ENCODE assay signal across 27 cellular contexts in genomic region chr14:56175773-56176172, GRCh38.
"Had no signal": no experiment of that assay in that cellular context is flagged by ENCODE, and none has a peak within 500 bp of the region (broad histone marks: within the 10 kb centered on the region; RNA-seq: fewer than 3 reads in every experiment).

No MANE protein-coding gene starts in this region.

- H3K79me2 ChIP-seq: parathyroid adenoma had no signal

- H3K4me1 Mint-ChIP-seq: mesothelial cell of epicardium, nephron had no signal

- H3K36me3 ChIP-seq: esophagus muscularis mucosa, heart right ventricle, neural progenitor cell, prostate gland, right atrium auricular region, thoracic aorta, tibial nerve had no signal

- H3K4me3 Mint-ChIP-seq: memory B cell; mesothelial cell of epicardium; naive thymus-derived CD4-positive, alpha-beta T cell; nephron; neural progenitor cell; stimulated activated effector memory CD8-positive, alpha-beta T cell treated with anti-CD3 and anti-CD28 coated beads, Interleukin-12 subunit alpha, Interleukin-12 subunit beta, amount 100 ng/mL, for 72 hours had no signal

- ATAC-seq: heart right ventricle; left cardiac atrium; left ventricle myocardium superior; naive thymus-derived CD4-positive, alpha-beta T cell; sciatic nerve; stimulated activated effector memory CD8-positive, alpha-beta T cell treated with anti-CD3 and anti-CD28 coated beads, Interleukin-12 subunit alpha, Interleukin-12 subunit beta, amount 100 ng/mL, for 72 hours had no signal

- H3K4me1 ChIP-seq: parathyroid adenoma, prostate gland had no signal

- H3K27me3 Mint-ChIP-seq: naive thymus-derived CD4-positive, alpha-beta T cell had no signal

- H3K9ac ChIP-seq: neural progenitor cell, parathyroid adenoma had no signal

- H3K9me3 Mint-ChIP-seq: mesothelial cell of epicardium; nephron; stimulated activated effector memory CD8-positive, alpha-beta T cell treated with anti-CD3 and anti-CD28 coated beads, Interleukin-12 subunit alpha, Interleukin-12 subunit beta, amount 100 ng/mL, for 72 hours had no signal

- H3K27ac Mint-ChIP-seq: memory B cell, mesothelial cell of epicardium, nephron, neural progenitor cell had no signal

- H2AFZ ChIP-seq: neural progenitor cell, parathyroid adenoma had no signal

- H3K9me3 ChIP-seq: esophagus muscularis mucosa, heart right ventricle, prostate gland, right atrium auricular region, thoracic aorta, tibial nerve, upper lobe of left lung had no signal

- H3K4me2 ChIP-seq: neural progenitor cell had no signal

- H3K27ac ChIP-seq: coronary artery, esophagus muscularis mucosa, heart right ventricle, neural progenitor cell, parathyroid adenoma, prostate gland, right atrium auricular region, thoracic aorta, tibial nerve, upper lobe of left lung had no signal

- H3K27me3 ChIP-seq: esophagus muscularis mucosa, heart right ventricle, neural progenitor cell, right atrium auricular region, tibial nerve, upper lobe of left lung had no signal

- H3K36me3 Mint-ChIP-seq: mesothelial cell of epicardium; stimulated activated effector memory CD8-positive, alpha-beta T cell treated with anti-CD3 and anti-CD28 coated beads, Interleukin-12 subunit alpha, Interleukin-12 subunit beta, amount 100 ng/mL, for 72 hours had no signal

- DNase-seq: dermis blood vessel endothelial cell; effector memory CD4-positive, alpha-beta T cell; foreskin melanocyte; glutamatergic neuron; heart right ventricle; hippocampal formation; left cardiac atrium; left ventricle myocardium superior; naive thymus-derived CD4-positive, alpha-beta T cell; stimulated activated CD4-positive, alpha-beta T cell treated with anti-CD3 and anti-CD28 coated beads, Interleukin-2, amount 100 ng/mL, for 24 hours; stimulated activated CD4-positive, alpha-beta T cell treated with anti-CD3 and anti-CD28 coated beads, Interleukin-4, amount 100 ng/mL, for 24 hours; stimulated activated naive CD4-positive, alpha-beta T cell treated with Interleukin-2 at 50 U/mL for 16 hours; upper lobe of left lung had no signal

- H3K4me3 ChIP-seq: coronary artery, esophagus muscularis mucosa, heart right ventricle, lung, neural progenitor cell, prostate gland, right atrium auricular region, thoracic aorta, tibial nerve, upper lobe of left lung had no signal
